Comparison of ENCODE assay signal across 8 cellular contexts in genomic region chr21:32613436-32614043, GRCh38. TPM values are rescaled to one million over a fixed set of nuclear protein-coding genes. Genes with fewer than 3 reads are reported as not detected.
A peak's percentile ranks its signal among the peaks of the same experiment; 100 is the strongest.
DNase-seq lines count a peak whose midpoint lies in the region; ATAC-seq and TF ChIP-seq lines count a peak whose summit lies in the region.

No MANE protein-coding gene starts in this region.

- no peak overlapping the region; the same call in 1 of the 2 replicates for H3K9ac ChIP-seq in SU-DHL-6 (ENCODE audit: low read length)

- H3K4me2 ChIP-seq in SU-DHL-6 (ENCODE audit: low read depth, low read length, poor library complexity, severe bottlenecking) = peak overlapping the region; percentile 69

- intact Hi-C loops in gastrocnemius medialis (cut with DNase I; ENCODE audit: low total_unique reads) = loop anchor here (2.0 to 5.0 kb wide), 4 partner anchors 113 to 221 kb away; partner anchors contain the start of genes EVA1C, PAXBP1 and URB1

- TF ChIP-seq CTCF in GM12865 (IDR thresholded peaks at IDR 0.05; ENCODE audit: insufficient read depth, low read depth, low read length, missing control alignments) (no peak), SU-DHL-6 (IDR thresholded peaks at IDR 0.05; ENCODE audit: insufficient read depth, low read length, poor library complexity, severe bottlenecking) (no peak), fibroblast of the aortic adventitia (IDR thresholded peaks at IDR 0.05; ENCODE audit: insufficient read depth, low read length) (no peak), gastrocnemius medialis (IDR thresholded peaks at IDR 0.05 in 4 of 5, conservative IDR thresholded peaks at IDR 0.05 in 1 of 5) (no peak)

- ATAC-seq in gastrocnemius medialis = no peak
- ATAC-seq in HG03159 (IDR thresholded peaks at IDR 0.05; ENCODE audit: unreplicated experiment) = no peak
- no peak for ATAC-seq in HG02610 (IDR thresholded peaks at IDR 0.05; ENCODE audit: unreplicated experiment)

- H3K27ac ChIP-seq in SU-DHL-6 (ENCODE audit: low read depth, low read length) = no peak overlapping the region
- peak overlapping the region; percentile 81 to 93 (median 88) for H3K27ac ChIP-seq in gastrocnemius medialis

- no peak overlapping the region for H2AFZ ChIP-seq in SU-DHL-6 (ENCODE audit: low read depth, low read length, severe bottlenecking)

- in situ Hi-C loops in gastrocnemius medialis (cut with MboI; ENCODE audit: low sequenced_read_pairs in 4 of 4) = no loop called here

- no peaks in the 10 kb centered on the region; the same call in 1 of the 2 replicates for H3F3A ChIP-seq in SU-DHL-6 (ENCODE audit: insufficient read depth)

- H3K4me3 ChIP-seq in GM12865 (ENCODE audit: low read depth, low read length) (peak overlapping the region; percentile 83), SU-DHL-6 (ENCODE audit: insufficient read depth, low read length, poor library complexity, severe bottlenecking) (peak overlapping the region; percentile 72), fibroblast of the aortic adventitia (ENCODE audit: low read depth, low read length) (peak overlapping the region; percentile 96), gastrocnemius medialis (peak overlapping the region; percentile 70 to 100 (median 90))

- peaks cover 8% of the 10 kb centered on the region for H4K20me1 ChIP-seq in SU-DHL-6 (ENCODE audit: low read depth, low read length)

- 0 out of 2 replicates have a peak, but pooled peaks cover 3% of the 10 kb centered on the region for H3K36me3 ChIP-seq in SU-DHL-6 (ENCODE audit: low read length)
- peaks cover 0 to 16% of the 10 kb centered on the region in 2 donors for H3K36me3 ChIP-seq in gastrocnemius medialis

- DNase-seq in GM12865 (ENCODE audit: low read depth) = no peak
- no peak for DNase-seq in fibroblast of the aortic adventitia (ENCODE audit: low read depth)
- no peak for DNase-seq in gastrocnemius medialis
- no peak for DNase-seq in NCI-H1105 (lab: John Stamatoyannopoulos, UW)
- DNase-seq in SHP77 (lab: John Stamatoyannopoulos, UW) = no peak

- no peaks in the 10 kb centered on the region for H3K9me2 ChIP-seq in SU-DHL-6 (replicated peaks; ENCODE audit: insufficient read depth, low read length)

- H3K79me2 ChIP-seq in SU-DHL-6 (ENCODE audit: insufficient read depth, low read length) = peaks cover 20% of the 10 kb centered on the region

- no peaks in the 10 kb centered on the region for H3K9me3 ChIP-seq in SU-DHL-6 (ENCODE audit: insufficient read depth, low read length)
- H3K9me3 ChIP-seq in gastrocnemius medialis = no peaks in the 10 kb centered on the region

- H3K4me1 ChIP-seq in gastrocnemius medialis = peaks cover 6 to 15% of the 10 kb centered on the region in 2 donors

- TF ChIP-seq POLR2A in gastrocnemius medialis (IDR thresholded peaks at IDR 0.05) = no peak

- H3K27me3 ChIP-seq in SU-DHL-6 (ENCODE audit: low read length) (no peaks in the 10 kb centered on the region), gastrocnemius medialis (no peaks in the 10 kb centered on the region)

RNA-seq across cellular contexts. Expression of gene CFAP298, which starts 1.4 kb away (rescaled TPM):
- 14.1 and 17.9 TPM in 2 replicates for total RNA-seq in fibroblast of the aortic adventitia (ENCODE audit: low replicate concordance)
- total RNA-seq in gastrocnemius medialis = 10 to 100 TPM; 21.4 to 45.6 (median 38.2) TPM

RNA-seq across cellular contexts. Expression of gene TCP10L, which starts 28.2 kb away (rescaled TPM):
- total RNA-seq in fibroblast of the aortic adventitia (ENCODE audit: low replicate concordance) (0.45 TPM in 1 of 2 replicates, not detected in the other), gastrocnemius medialis (under 1 TPM; 0.19 to 0.36 (median 0.33) TPM)
